Comparison of ENCODE assay signal across 9 cellular contexts in genomic region chr4:184385705-184386141, GRCh38.
DNase-seq lines count a peak whose midpoint lies in the region; ATAC-seq and TF ChIP-seq lines count a peak whose summit lies in the region.
"Had no signal": no experiment of that assay in that cellular context is flagged by ENCODE, and none has a peak within 500 bp of the region (broad histone marks: within the 10 kb centered on the region; RNA-seq: fewer than 3 reads in every experiment).

No MANE protein-coding gene starts in this region.

- DNase-seq in activated CD8-positive, alpha-beta memory T cell treated with anti-CD3 and anti-CD28 coated beads for 24 hours: peak; percentile 46
- DNase-seq in activated CD8-positive, alpha-beta memory T cell treated with anti-CD3 and anti-CD28 coated beads, Interleukin-2, amount 50 U/mL, for 4 hours: no peak
- no peak for DNase-seq in MCF 10A (ENCODE audit: unreplicated experiment)
- no peak for DNase-seq in lung (ENCODE audit: low spot score)
- peak; percentile 81 for DNase-seq in transverse colon
- DNase-seq in cerebellum (ENCODE audit: low spot score): no peak
- DNase-seq: AML-193 had no signal

- 22 to 54% methylated on average over 6 of the region's 6 CpGs for WGBS in lung, 2 donors
- 41 to 67% methylated on average over 1 to 6 of the region's 6 CpGs for WGBS in transverse colon (ENCODE audit: low coverage in 1 of 2), 2 donors

- H3K4me3 Mint-ChIP-seq in MCF 10A (ENCODE audit: unreplicated experiment): no peak overlapping the region

- H3K27ac ChIP-seq in lung (ENCODE audit: low read depth in 1 of 2, low read length in 1 of 2) (peak overlapping the region; percentile 35 to 58), transverse colon (peak overlapping the region; percentile 83 to 92 (median 90))

- H3K36me3 ChIP-seq in lung (ENCODE audit: control insufficient read depth in 2 of 2, insufficient read depth in 2 of 2, low read length in 2 of 2) (peaks cover 7 to 24% of the 10 kb centered on the region in 2 donors), transverse colon (peaks cover 0 to 26% (median 7%) of the 10 kb centered on the region in 4 donors)

- H3K4me1 Mint-ChIP-seq in MCF 10A (ENCODE audit: insufficient read depth, unreplicated experiment): peaks cover 28% of the 10 kb centered on the region

- POLR2A ChIA-PET in MCF 10A (lab: Yijun Ruan, JAX): interaction anchor here (1.0 to 3.8 kb wide), 3 partner anchors 14 to 89 kb away, joined by 3 to 31 read pairs (median 3); partner anchors contain the start of gene IRF2

- no peaks in the 10 kb centered on the region for H3K9me3 ChIP-seq in lung (ENCODE audit: control insufficient read depth in 2 of 2, insufficient read depth in 1 of 2, low read length in 1 of 2)
- no peaks in the 10 kb centered on the region for H3K9me3 ChIP-seq in transverse colon

- no peak overlapping the region for H3K4me3 ChIP-seq in lung
- peak overlapping the region in 1 of 4 donors; percentile 10 for H3K4me3 ChIP-seq in transverse colon

- H3K27me3 ChIP-seq in lung (ENCODE audit: control insufficient read depth, insufficient read depth) (no peaks in the 10 kb centered on the region), transverse colon (no peaks in the 10 kb centered on the region)

- H3K27ac Mint-ChIP-seq in MCF 10A (ENCODE audit: low read depth, unreplicated experiment): peak overlapping the region; percentile 75

- ATAC-seq in lung (ENCODE audit: insufficient read depth, low FRiP score) (no peak), HG02885 (IDR thresholded peaks at IDR 0.05; ENCODE audit: poor library complexity, unreplicated experiment) (no peak), GM18517 (IDR thresholded peaks at IDR 0.05; ENCODE audit: unreplicated experiment) (no peak)

- no peaks in the 10 kb centered on the region for H3K27me3 Mint-ChIP-seq in MCF 10A (ENCODE audit: insufficient read depth, unreplicated experiment)

- intact Hi-C loops in MCF 10A (cut with micrococcal nuclease): no loop called here
- intact Hi-C loops in transverse colon (cut with DNase I; ENCODE audit: low total_unique reads): no loop called here

- no peaks in the 10 kb centered on the region for H3K9me3 Mint-ChIP-seq in MCF 10A (ENCODE audit: unreplicated experiment)

- H3K4me1 ChIP-seq in lung (ENCODE audit: control insufficient read depth in 2 of 2, insufficient read depth in 2 of 2, low read length in 2 of 2): peaks cover 14 to 47% of the 10 kb centered on the region in 2 donors
- H3K4me1 ChIP-seq in transverse colon: peaks cover 39 to 72% (median 54%) of the 10 kb centered on the region in 4 donors

- peak; percentile 92 for TF ChIP-seq EP300 in transverse colon (IDR thresholded peaks at IDR 0.05; ENCODE audit: low read depth)

- in situ Hi-C loops in transverse colon (cut with MboI; ENCODE audit: low pct_ligation_motif_present in 1 of 4, low pct_unique_long_range_greater_than_20kb in 1 of 4, low sequenced_read_pairs in 3 of 4): no loop called here

- CTCF ChIA-PET in MCF 10A (lab: Yijun Ruan, JAX): no interaction called here

- no peak for TF ChIP-seq CTCF in MCF 10A (IDR thresholded peaks at IDR 0.05; ENCODE audit: unreplicated experiment)
- TF ChIP-seq CTCF in lung (IDR thresholded peaks at IDR 0.05; ENCODE audit: control extremely low read depth, extremely low read depth): no peak
- no peak for TF ChIP-seq CTCF in transverse colon (IDR thresholded peaks at IDR 0.05)

- peak; percentile 69 for TF ChIP-seq POLR2A in transverse colon (IDR thresholded peaks at IDR 0.05)

- no TSS peak for BruUV-seq in MCF 10A (replicated peaks; lab: Mats Ljungman, UMichigan)

- peaks cover 57% of the 10 kb centered on the region for H3K36me3 Mint-ChIP-seq in MCF 10A (ENCODE audit: insufficient read depth, unreplicated experiment)

Comparison
In these comparisons a context has a peak if more than half of its experiments do, and no peak if none do; other contexts are left out.
1. DNase-seq: peak in activated CD8-positive, alpha-beta memory T cell treated with anti-CD3 and anti-CD28 coated beads for 24 hours (single experiment) and transverse colon (single experiment); none in activated CD8-positive, alpha-beta memory T cell treated with anti-CD3 and anti-CD28 coated beads, Interleukin-2, amount 50 U/mL, for 4 hours (single experiment), MCF 10A (single experiment), lung (single experiment) and cerebellum (single experiment).